In the genomic region with DNA sequence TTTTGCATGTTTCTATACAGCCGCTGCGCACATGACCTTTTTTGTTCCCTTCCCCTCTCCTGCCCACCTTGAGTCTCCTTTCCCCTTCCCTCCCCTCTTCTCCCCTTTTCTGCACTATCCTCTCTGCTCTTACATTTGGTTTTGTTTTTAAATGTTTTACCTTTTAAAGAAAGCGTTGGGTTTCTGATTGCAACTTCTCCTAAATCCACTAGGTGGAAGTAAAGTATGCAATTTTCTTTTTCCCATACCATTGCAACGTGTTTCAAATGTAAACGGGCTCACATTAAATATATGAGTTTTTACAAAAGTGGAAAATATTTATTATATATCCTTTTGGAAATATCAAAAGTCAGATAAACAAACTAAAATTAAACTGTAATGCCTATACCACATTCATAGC, we compare ENCODE assay signal across 1 cellular context.
TF ChIP-seq lines count a peak whose summit lies in the region.

No MANE protein-coding gene starts in this region.

TF ChIP-seq in IMR-90, 13 proteins besides CTCF, POLR2A, EP300 and RAD21:
- TF ChIP-seq CHD1 (IDR thresholded peaks at IDR 0.05; ENCODE audit: low read depth, low read length) (no peak), SMC3 (IDR thresholded peaks at IDR 0.05; ENCODE audit: low read depth, low read length) (peak; percentile 50; the same call in 1 of the 2 replicates)
